24 cellular contexts compared by ENCODE assay signal in the genomic region with DNA sequence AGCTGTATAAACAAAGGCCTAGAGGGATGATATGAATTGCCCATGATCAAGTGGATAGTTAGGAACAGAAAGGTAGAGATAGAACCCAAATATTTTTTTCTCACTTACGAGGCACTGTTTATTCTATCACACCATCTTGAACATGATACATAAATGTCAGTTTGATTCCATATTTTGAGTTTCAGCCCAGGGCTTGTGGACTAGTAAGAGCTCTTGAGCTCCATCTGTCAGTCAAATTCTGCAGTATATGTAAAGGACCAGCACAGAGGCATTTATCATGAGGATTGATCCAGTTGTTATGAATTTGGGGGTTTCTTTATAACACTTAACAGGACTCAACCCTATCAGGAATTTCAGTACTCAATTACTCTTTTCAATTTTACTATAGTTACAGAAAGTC. TPM values are rescaled to one million over a fixed set of nuclear protein-coding genes. Genes with fewer than 3 reads are reported as not detected.
"Had no signal": no experiment of that assay in that cellular context is flagged by ENCODE, and none has a peak within 500 bp of the region (broad histone marks: within the 10 kb centered on the region; RNA-seq: fewer than 3 reads in every experiment).

No MANE protein-coding gene starts in this region.

- H3K27me3 Mint-ChIP-seq: activated CD8-positive, alpha-beta memory T cell treated with anti-CD3 and anti-CD28 coated beads, Interleukin-2, amount 10 ng/mL, durations not matched to agents 7 days and 5 days; central memory CD8-positive, alpha-beta T cell had no signal

- H3K4me3 Mint-ChIP-seq: activated CD8-positive, alpha-beta memory T cell treated with anti-CD3 and anti-CD28 coated beads, Interleukin-2, amount 10 ng/mL, durations not matched to agents 7 days and 5 days; activated CD8-positive, alpha-beta T cell treated with anti-CD3 and anti-CD28 coated beads for 36 hours; activated naive CD8-positive, alpha-beta T cell treated with anti-CD3 and anti-CD28 coated beads for 36 hours; activated T-helper 17 cell treated with anti-CD3 and anti-CD28 coated beads, Interleukin-2, amount 50 U/mL, for 72 hours; central memory CD8-positive, alpha-beta T cell; effector memory CD8-positive, alpha-beta T cell; nephron progenitor cell; stimulated activated effector memory CD8-positive, alpha-beta T cell treated with anti-CD3 and anti-CD28 coated beads, Interleukin-12 subunit alpha, Interleukin-12 subunit beta, amount 100 ng/mL, for 72 hours; stimulated activated naive CD8-positive, alpha-beta T cell treated with anti-CD3 and anti-CD28 coated beads, Interleukin-15, amount 100 ng/mL, for 72 hours had no signal

- H3K9me3 Mint-ChIP-seq: activated CD8-positive, alpha-beta T cell treated with anti-CD3 and anti-CD28 coated beads for 36 hours; activated naive CD8-positive, alpha-beta T cell treated with anti-CD3 and anti-CD28 coated beads for 36 hours; activated T-helper 17 cell treated with anti-CD3 and anti-CD28 coated beads, Interleukin-2, amount 50 U/mL, for 72 hours; central memory CD8-positive, alpha-beta T cell; effector memory CD8-positive, alpha-beta T cell; nephron progenitor cell; stimulated activated effector memory CD8-positive, alpha-beta T cell treated with anti-CD3 and anti-CD28 coated beads, Interleukin-12 subunit alpha, Interleukin-12 subunit beta, amount 100 ng/mL, for 72 hours; stimulated activated naive CD8-positive, alpha-beta T cell treated with anti-CD3 and anti-CD28 coated beads, Interleukin-15, amount 100 ng/mL, for 72 hours had no signal

- ATAC-seq: activated CD8-positive, alpha-beta memory T cell treated with anti-CD3 and anti-CD28 coated beads, Interleukin-2, amount 10 ng/mL, durations not matched to agents 7 days and 5 days; activated CD8-positive, alpha-beta T cell treated with anti-CD3 and anti-CD28 coated beads for 36 hours; activated T-helper 17 cell treated with anti-CD3 and anti-CD28 coated beads, Interleukin-2, amount 50 U/mL, for 72 hours; effector memory CD8-positive, alpha-beta T cell; pancreas; psoas muscle; stimulated activated effector memory CD8-positive, alpha-beta T cell treated with anti-CD3 and anti-CD28 coated beads, Interleukin-12 subunit alpha, Interleukin-12 subunit beta, amount 100 ng/mL, for 72 hours; stimulated activated naive CD8-positive, alpha-beta T cell treated with anti-CD3 and anti-CD28 coated beads, Interleukin-15, amount 100 ng/mL, for 72 hours had no signal

- DNase-seq: activated CD4-positive, alpha-beta T cell treated with anti-CD3 and anti-CD28 coated beads for 48 hours; activated CD4-positive, CD25-positive, alpha-beta regulatory T cell; activated CD8-positive, alpha-beta memory T cell treated with anti-CD3 and anti-CD28 coated beads, Interleukin-2, amount 10 ng/mL, durations not matched to agents 7 days and 5 days; activated CD8-positive, alpha-beta T cell treated with anti-CD3 and anti-CD28 coated beads for 36 hours; activated naive CD4-positive, alpha-beta T cell; activated naive CD8-positive, alpha-beta T cell treated with anti-CD3 and anti-CD28 coated beads for 36 hours; activated T-cell treated with anti-CD3 and anti-CD28 coated beads for 4 hours; dorsolateral prefrontal cortex; effector memory CD8-positive, alpha-beta T cell; hypothalamus; left ventricle myocardium inferior; mammary epithelial cell; nephron progenitor cell; pancreas; psoas muscle; stimulated activated CD4-positive, alpha-beta T cell treated with anti-CD3 and anti-CD28 coated beads, Interleukin-1b, Interleukin-23, amount 100 ng/mL, for 48 hours; stimulated activated naive CD8-positive, alpha-beta T cell treated with anti-CD3 and anti-CD28 coated beads, Interleukin-15, amount 100 ng/mL, for 72 hours; T-helper 9 cell; tibial artery had no signal

- H3K27ac Mint-ChIP-seq: activated CD8-positive, alpha-beta memory T cell treated with anti-CD3 and anti-CD28 coated beads, Interleukin-2, amount 10 ng/mL, durations not matched to agents 7 days and 5 days; activated CD8-positive, alpha-beta T cell treated with anti-CD3 and anti-CD28 coated beads for 36 hours; activated naive CD8-positive, alpha-beta T cell treated with anti-CD3 and anti-CD28 coated beads for 36 hours; activated T-helper 17 cell treated with anti-CD3 and anti-CD28 coated beads, Interleukin-2, amount 50 U/mL, for 72 hours; effector memory CD8-positive, alpha-beta T cell; nephron progenitor cell; stimulated activated effector memory CD8-positive, alpha-beta T cell treated with anti-CD3 and anti-CD28 coated beads, Interleukin-12 subunit alpha, Interleukin-12 subunit beta, amount 100 ng/mL, for 72 hours; stimulated activated naive CD8-positive, alpha-beta T cell treated with anti-CD3 and anti-CD28 coated beads, Interleukin-15, amount 100 ng/mL, for 72 hours had no signal

RNA-seq across cellular contexts. Expression of a gene that starts 4.8 kb away (rescaled TPM):
- total RNA-seq: endothelial cell of umbilical vein, left ventricle myocardium inferior, psoas muscle, right atrium auricular region had no signal
